Comparison of ENCODE assay signal across 33 cellular contexts in genomic region chr3:128473180-128473519, GRCh38. TPM values are rescaled to one million over a fixed set of nuclear protein-coding genes. Genes with fewer than 3 reads are reported as not detected.
DNase-seq lines count a peak whose midpoint lies in the region; ATAC-seq and TF ChIP-seq lines count a peak whose summit lies in the region.
"Had no signal": no experiment of that assay in that cellular context is flagged by ENCODE, and none has a peak within 500 bp of the region (broad histone marks: within the 10 kb centered on the region; RNA-seq: fewer than 3 reads in every experiment).

No MANE protein-coding gene starts in this region.

- no peak overlapping the region for H3K4me2 ChIP-seq in trophoblast cell (ENCODE audit: low read length)

- H3K27ac ChIP-seq in HEK293 (ENCODE audit: extremely low read depth, low read depth, low read length) (no peak overlapping the region), SJCRH30 (no peak overlapping the region), trophoblast cell (ENCODE audit: low read depth, low read length) (no peak overlapping the region), sigmoid colon (no peak overlapping the region), psoas muscle (no peak overlapping the region)
- H3K27ac ChIP-seq: C4-2B, esophagus muscularis mucosa, foreskin keratinocyte, suprapubic skin had no signal

- CTCF ChIA-PET in HEK293 (lab: Yijun Ruan, JAX), result no interaction called here

- no peak overlapping the region for H2BK5ac ChIP-seq in trophoblast cell (ENCODE audit: low read depth, low read length, poor library complexity)

- H4K91ac ChIP-seq in trophoblast cell (ENCODE audit: low read depth, low read length), result no peak overlapping the region

- H4K12ac ChIP-seq in trophoblast cell (ENCODE audit: low read depth, low read length), result no peak overlapping the region

- no peak overlapping the region for H3K9ac ChIP-seq in trophoblast cell (ENCODE audit: low read length)

- H2AK5ac ChIP-seq in trophoblast cell (ENCODE audit: low read length), result peak overlapping the region; percentile 11

- H3K4me3 ChIP-seq in HEK293 (ENCODE audit: low read depth, low read length), result no peak overlapping the region
- H3K4me3 ChIP-seq in SJCRH30, result no peak overlapping the region
- H3K4me3 ChIP-seq in trophoblast cell (ENCODE audit: low read depth, low read length), result no peak overlapping the region
- H3K4me3 ChIP-seq in sigmoid colon, result no peak overlapping the region
- H3K4me3 ChIP-seq in psoas muscle, result no peak overlapping the region
- H3K4me3 ChIP-seq: esophagus muscularis mucosa, GM12878, suprapubic skin had no signal

- H2BK12ac ChIP-seq in trophoblast cell (ENCODE audit: low read length), result no peak overlapping the region

- TF ChIP-seq EP300 in sigmoid colon (IDR thresholded peaks at IDR 0.05), result no peak

- no peak overlapping the region for H3K18ac ChIP-seq in trophoblast cell (ENCODE audit: low read length)

- H3K23ac ChIP-seq in trophoblast cell (ENCODE audit: low read length), result no peak overlapping the region

- H4K8ac ChIP-seq in trophoblast cell (ENCODE audit: low read depth, low read length), result no peak overlapping the region

- no peak overlapping the region for H3K4ac ChIP-seq in trophoblast cell (ENCODE audit: low read depth, low read length)

- no peaks in the 10 kb centered on the region for H3K79me2 ChIP-seq in trophoblast cell (ENCODE audit: control insufficient read depth, insufficient read depth, low read length, poor library complexity)

- no peak for ATAC-seq in HG03108 (IDR thresholded peaks at IDR 0.05; ENCODE audit: unreplicated experiment)
- ATAC-seq in psoas muscle, result no peak
- ATAC-seq: effector memory CD8-positive, alpha-beta T cell; foreskin keratinocyte; GM12878; sciatic nerve; stimulated activated naive B cell treated with anti-CD40 and anti-IgM and Interleukin-4, amounts not matched to agents 10 μg/mL and 1 μg/mL and 100 μg/mL, for 72 hours had no signal

- H3K36me3 ChIP-seq in HEK293 (ENCODE audit: control insufficient read depth in 2 of 2, insufficient read depth in 1 of 2, low read length in 2 of 2) (peaks cover 0 to 2% of the 10 kb centered on the region in 2 experiments; a peak in 1 of 3 replicates), SJCRH30 (peaks cover under 1% of the 10 kb centered on the region; the same call in 1 of the 2 replicates), trophoblast cell (ENCODE audit: control insufficient read depth in 1 of 2, insufficient read depth in 2 of 2, low read length in 2 of 2) (no peaks in the 10 kb centered on the region), sigmoid colon (no peaks in the 10 kb centered on the region), psoas muscle (ENCODE audit: insufficient read depth in 1 of 2, low read depth in 1 of 2) (no peaks in the 10 kb centered on the region)
- H3K36me3 ChIP-seq: suprapubic skin had no signal

- peak overlapping the region; percentile 52 for H2BK120ac ChIP-seq in trophoblast cell (ENCODE audit: insufficient read depth, low read length, poor library complexity)

- WGBS in trophoblast cell (ENCODE audit: extremely low coverage, insufficient coverage, insufficient read length), result no CpG with 5 or more reads among the region's 6 CpGs
- WGBS in sigmoid colon, 2 donors, result 44 to 59% methylated on average over 6 of the region's 6 CpGs
- 27 to 36% (median 27%) methylated on average over 6 of the region's 6 CpGs for WGBS in psoas muscle, 3 donors

- H3K14ac ChIP-seq in trophoblast cell (ENCODE audit: low read length), result no peak overlapping the region

- no peaks in the 10 kb centered on the region for H3K79me1 ChIP-seq in trophoblast cell (ENCODE audit: low read length)

- POLR2A ChIA-PET in HEK293 (lab: Yijun Ruan, JAX), result no interaction called here

- peak; percentile 15 to 83 for DNase-seq in NCI-H526 (lab: John Stamatoyannopoulos, UW)
- DNase-seq in NCI-H526 treated with DMSO at 0.1 percent for 48 hours (lab: John Stamatoyannopoulos, UW), result no peak
- peak; percentile 77 to 78 for DNase-seq in SJCRH30
- no peak for DNase-seq in trophoblast cell
- no peak for DNase-seq in sigmoid colon
- no peak for DNase-seq in psoas muscle
- DNase-seq: ACHN; activated CD8-positive, alpha-beta memory T cell treated with anti-CD3 and anti-CD28 coated beads for 24 hours; activated gamma-delta T cell treated with Interleukin-2 at 50 U/mL for 16 hours; activated T-cell treated with anti-CD3 and anti-CD28 coated beads, Interleukin-2, amount 50 U/mL, for 1 hour; caudate nucleus; cortex of kidney; effector memory CD8-positive, alpha-beta T cell; EL; foreskin keratinocyte; NCI-H1930; posterior cingulate gyrus; SIG-M5; stimulated activated naive B cell treated with anti-CD40 and anti-IgM and Interleukin-4, amounts not matched to agents 10 μg/mL and 1 μg/mL and 100 μg/mL, for 72 hours had no signal

- TF ChIP-seq CTCF in HEK293 (tag by site-specific recombination; IDR thresholded peaks at IDR 0.05), result no peak
- TF ChIP-seq CTCF in sigmoid colon (IDR thresholded peaks at IDR 0.05), result no peak
- no peak for TF ChIP-seq CTCF in psoas muscle (IDR thresholded peaks at IDR 0.05)

- intact Hi-C loops in sigmoid colon (cut with DNase I) (no loop called here), psoas muscle (cut with DNase I) (no loop called here)

- no peak overlapping the region for H2AFZ ChIP-seq in trophoblast cell (ENCODE audit: insufficient read depth, low read length, poor library complexity)

- H3K4me1 ChIP-seq in HEK293 (ENCODE audit: control insufficient read depth, insufficient read depth, low read length), result no peaks in the 10 kb centered on the region
- peaks cover 3% of the 10 kb centered on the region; the same call in 1 of the 2 replicates for H3K4me1 ChIP-seq in SJCRH30
- peaks cover 0 to 2% of the 10 kb centered on the region in 2 experiments for H3K4me1 ChIP-seq in trophoblast cell (ENCODE audit: control insufficient read depth in 1 of 2, insufficient read depth in 2 of 2, low read length in 2 of 2)
- H3K4me1 ChIP-seq in sigmoid colon, result no peaks in the 10 kb centered on the region
- no peaks in the 10 kb centered on the region for H3K4me1 ChIP-seq in psoas muscle
- H3K4me1 ChIP-seq: esophagus muscularis mucosa, foreskin keratinocyte, suprapubic skin had no signal

- TF ChIP-seq POLR2A in sigmoid colon (IDR thresholded peaks at IDR 0.05), result no peak

- no peaks in the 10 kb centered on the region for H3K27me3 ChIP-seq in SJCRH30
- H3K27me3 ChIP-seq in trophoblast cell (ENCODE audit: insufficient read depth, low read length), result no peaks in the 10 kb centered on the region
- H3K27me3 ChIP-seq in sigmoid colon, result peaks cover 0 to 51% (median 22%) of the 10 kb centered on the region in 3 donors
- peaks cover 0 to 11% (median 0%) of the 10 kb centered on the region in 3 donors for H3K27me3 ChIP-seq in psoas muscle (ENCODE audit: insufficient read depth in 3 of 3, low read length in 2 of 3)

- no peaks in the 10 kb centered on the region for H3K9me3 ChIP-seq in HEK293 (ENCODE audit: control insufficient read depth, insufficient read depth, low read depth, low read length)
- no peaks in the 10 kb centered on the region for H3K9me3 ChIP-seq in SJCRH30 (replicated peaks)
- H3K9me3 ChIP-seq in trophoblast cell (ENCODE audit: insufficient read depth, low read depth, low read length), result no peaks in the 10 kb centered on the region
- no peaks in the 10 kb centered on the region for H3K9me3 ChIP-seq in sigmoid colon
- no peaks in the 10 kb centered on the region for H3K9me3 ChIP-seq in psoas muscle
- H3K9me3 ChIP-seq: esophagus muscularis mucosa, suprapubic skin had no signal

TF ChIP-seq in HEK293, 187 proteins besides CTCF, POLR2A, EP300 and RAD21:
- TF ChIP-seq EGR2 (tag by site-specific recombination; IDR thresholded peaks at IDR 0.05; ENCODE audit: low read depth) (peak; percentile 28; the same call in 1 of the 2 replicates), ZNF488 (tag by site-specific recombination; IDR thresholded peaks at IDR 0.05) (no peak), ZNF341 (tag by site-specific recombination; IDR thresholded peaks at IDR 0.05; ENCODE audit: low read depth) (peak; percentile 80), ZNF19 (tag by site-specific recombination; IDR thresholded peaks at IDR 0.05; ENCODE audit: low read depth) (no peak), ZFHX2 (tag by site-specific recombination; conservative IDR thresholded peaks at IDR 0.05) (0 out of 2 replicates have a peak, but pooled peaks have one; percentile 22), ZNF600 (tag by site-specific recombination; IDR thresholded peaks at IDR 0.05) (0 out of 2 replicates have a peak, but pooled peaks have one; percentile 24)

RNA-seq across cellular contexts. Expression of gene DNAJB8, which starts 6.5 kb away (rescaled TPM):
- not detected in 2 replicates for total RNA-seq in SJCRH30 (2014; rRNA removed; shearing (Covaris generic))
- not detected in 2 replicates for polyA plus RNA-seq in trophoblast cell (2013)
- not detected for total RNA-seq in sigmoid colon
- not detected for polyA plus RNA-seq in sigmoid colon
- not detected for total RNA-seq in psoas muscle
- not detected for polyA plus RNA-seq in psoas muscle
- total RNA-seq: astrocyte; esophagus muscularis mucosa; foreskin keratinocyte; GM12878; lung microvascular endothelial cell; mucosa of gallbladder; NCI-H460; sciatic nerve; suprapubic skin; T-helper 1 cell treated with Interleukin-12 subunit alpha and Interleukin-12 subunit beta and Interleukin-4 antibody, amounts not matched to agents 30 ng/mL and 1 ng/mL, for 36 hours; ureter had no signal
- polyA plus RNA-seq: foreskin keratinocyte, GM12878, neural cell had no signal

RNA-seq across cellular contexts. Expression of gene GATA2, which starts 19.9 kb away (rescaled TPM):
- 17.1 and 19.8 TPM in 2 replicates for total RNA-seq in SJCRH30 (2014; rRNA removed; shearing (Covaris generic))
- polyA plus RNA-seq in trophoblast cell (2013), result 467 and 505 TPM in 2 replicates
- total RNA-seq in sigmoid colon, result 1 to 10 TPM; 2.1 to 6.6 (median 5.0) TPM
- polyA plus RNA-seq in sigmoid colon, result 1 to 10 TPM in 2 of 3 donors, under 1 TPM in 1; 0.46 to 5.2 (median 1.8) TPM
- 1 to 10 TPM; 5.4 to 8.8 (median 7.1) TPM for total RNA-seq in psoas muscle
- polyA plus RNA-seq in psoas muscle, result 1 to 10 TPM; 4.2 to 7.4 (median 6.5) TPM
- total RNA-seq: foreskin keratinocyte had no signal
- polyA plus RNA-seq: foreskin keratinocyte, GM12878, neural cell had no signal

Comparison
In these comparisons a context has a peak if more than half of its experiments do, and no peak if none do; other contexts are left out.
1. DNase-seq: peak in NCI-H526 (2 of 2) and SJCRH30 (2 of 2); none in NCI-H526 treated with DMSO at 0.1 percent for 48 hours (single experiment), trophoblast cell (0 of 2), sigmoid colon (single experiment) and psoas muscle (0 of 2).